Comparison of ENCODE assay signal across 7 cellular contexts in the genomic region with DNA sequence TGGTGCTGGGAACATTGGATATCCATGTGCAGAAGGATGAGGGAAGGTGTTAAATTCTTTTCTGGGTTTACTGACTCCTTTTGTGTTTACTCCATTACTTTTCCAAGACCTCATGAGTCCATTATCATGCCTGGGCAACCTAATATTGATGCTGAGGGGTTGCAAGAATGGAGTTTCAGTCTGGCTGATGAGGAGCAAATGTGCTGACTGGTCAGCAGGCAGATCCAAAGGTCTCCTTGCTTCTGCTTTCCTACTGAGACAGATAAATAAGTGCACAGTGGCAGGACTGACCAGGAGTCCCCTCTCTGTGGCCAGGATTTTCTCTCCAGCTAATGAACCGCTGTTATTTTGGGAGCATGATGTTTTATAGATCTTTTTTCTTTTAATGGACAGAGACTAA. TPM values are rescaled to one million over a fixed set of nuclear protein-coding genes. Genes with fewer than 3 reads are reported as not detected.
"Had no signal": no experiment of that assay in that cellular context is flagged by ENCODE, and none has a peak within 500 bp of the region (broad histone marks: within the 10 kb centered on the region; RNA-seq: fewer than 3 reads in every experiment).

No MANE protein-coding gene starts in this region.

- FAIRE-seq: G401.6, GM12878, GM12891, GM18507 had no signal

- ATAC-seq: GM12878 had no signal

- H3K4me3 ChIP-seq: GM12878 had no signal

- DNase-seq: GDM1, GF-D8 had no signal

RNA-seq across cellular contexts. Expression of a gene that starts 43.6 kb away (rescaled TPM):
- total RNA-seq: G401 had no signal
